In the genomic region with DNA sequence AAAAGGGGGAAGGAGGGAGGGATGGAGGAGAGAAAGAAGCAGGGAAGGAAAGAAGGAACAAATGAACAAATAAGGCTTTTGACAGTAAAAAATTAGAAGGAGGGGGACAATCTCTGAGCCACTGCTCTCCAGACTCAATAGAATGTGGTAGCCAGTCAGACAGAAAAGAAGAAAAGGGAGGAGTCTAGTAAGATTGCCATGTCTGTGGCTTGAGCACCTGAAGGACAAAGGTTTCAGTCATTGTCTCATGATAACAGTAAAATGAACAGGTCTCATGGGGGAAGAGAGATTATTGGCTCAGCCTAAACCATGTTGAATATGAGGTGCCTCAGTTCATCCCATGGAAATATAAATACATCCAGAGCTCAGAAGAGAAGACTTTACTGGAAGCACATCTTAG, we compare ENCODE assay signal across 17 cellular contexts. TPM values are rescaled to one million over a fixed set of nuclear protein-coding genes. Genes with fewer than 3 reads are reported as not detected.
DNase-seq lines count a peak whose midpoint lies in the region; ATAC-seq and TF ChIP-seq lines count a peak whose summit lies in the region.
"Had no signal": no experiment of that assay in that cellular context is flagged by ENCODE, and none has a peak within 500 bp of the region (broad histone marks: within the 10 kb centered on the region; RNA-seq: fewer than 3 reads in every experiment).

No MANE protein-coding gene starts in this region.

- peaks cover 7% of the 10 kb centered on the region for H3K4me1 ChIP-seq in mucosa of descending colon (ENCODE audit: low read depth)
- H3K4me1 ChIP-seq: upper lobe of right lung had no signal

- H3K27ac Mint-ChIP-seq in stimulated activated effector memory CD8-positive, alpha-beta T cell treated with anti-CD3 and anti-CD28 coated beads, Interleukin-12 subunit alpha, Interleukin-12 subunit beta, amount 100 ng/mL, for 72 hours: no peak overlapping the region
- H3K27ac Mint-ChIP-seq: activated CD8-positive, alpha-beta memory T cell treated with anti-CD3 and anti-CD28 coated beads, Interleukin-2, amount 10 ng/mL, durations not matched to agents 7 days and 5 days; dendritic cell treated with granulocyte-macrophage colony-stimulating factor and Interleukin-4, amounts not matched to agents 40 ng/mL and 50 ng/mL, for 4 days had no signal

- no peak overlapping the region for H3K4me3 Mint-ChIP-seq in stimulated activated effector memory CD8-positive, alpha-beta T cell treated with anti-CD3 and anti-CD28 coated beads, Interleukin-12 subunit alpha, Interleukin-12 subunit beta, amount 100 ng/mL, for 72 hours
- H3K4me3 Mint-ChIP-seq: activated CD8-positive, alpha-beta memory T cell treated with anti-CD3 and anti-CD28 coated beads, Interleukin-2, amount 10 ng/mL, durations not matched to agents 7 days and 5 days; dendritic cell treated with granulocyte-macrophage colony-stimulating factor and Interleukin-4, amounts not matched to agents 40 ng/mL and 50 ng/mL, for 4 days had no signal

- no peaks in the 10 kb centered on the region for H3K9me3 Mint-ChIP-seq in stimulated activated effector memory CD8-positive, alpha-beta T cell treated with anti-CD3 and anti-CD28 coated beads, Interleukin-12 subunit alpha, Interleukin-12 subunit beta, amount 100 ng/mL, for 72 hours
- H3K9me3 Mint-ChIP-seq: dendritic cell treated with granulocyte-macrophage colony-stimulating factor and Interleukin-4, amounts not matched to agents 40 ng/mL and 50 ng/mL, for 4 days had no signal

- ATAC-seq in GM19025 (IDR thresholded peaks at IDR 0.05; ENCODE audit: low read depth, unreplicated experiment): peak; percentile 43
- ATAC-seq in GM21723 (IDR thresholded peaks at IDR 0.05; ENCODE audit: unreplicated experiment): peak; percentile 75
- ATAC-seq in HG03045 (IDR thresholded peaks at IDR 0.05; ENCODE audit: unreplicated experiment): peak; percentile 59
- peak; percentile 31 for ATAC-seq in mucosa of descending colon
- no peak for ATAC-seq in stimulated activated effector memory CD8-positive, alpha-beta T cell treated with anti-CD3 and anti-CD28 coated beads, Interleukin-12 subunit alpha, Interleukin-12 subunit beta, amount 100 ng/mL, for 72 hours
- ATAC-seq: activated CD8-positive, alpha-beta memory T cell treated with anti-CD3 and anti-CD28 coated beads, Interleukin-2, amount 10 ng/mL, durations not matched to agents 7 days and 5 days; upper lobe of right lung had no signal

- no peak for TF ChIP-seq CTCF in mucosa of descending colon (IDR thresholded peaks at IDR 0.05)

- H3K4me1 Mint-ChIP-seq in stimulated activated effector memory CD8-positive, alpha-beta T cell treated with anti-CD3 and anti-CD28 coated beads, Interleukin-12 subunit alpha, Interleukin-12 subunit beta, amount 100 ng/mL, for 72 hours: no peaks in the 10 kb centered on the region

- no peaks in the 10 kb centered on the region for H3K9me3 ChIP-seq in mucosa of descending colon
- H3K9me3 ChIP-seq: upper lobe of right lung had no signal

- no peaks in the 10 kb centered on the region for H3K36me3 ChIP-seq in mucosa of descending colon (ENCODE audit: low read depth)
- H3K36me3 ChIP-seq: upper lobe of right lung had no signal

- H3K36me3 Mint-ChIP-seq in stimulated activated effector memory CD8-positive, alpha-beta T cell treated with anti-CD3 and anti-CD28 coated beads, Interleukin-12 subunit alpha, Interleukin-12 subunit beta, amount 100 ng/mL, for 72 hours: no peaks in the 10 kb centered on the region
- H3K36me3 Mint-ChIP-seq: activated CD8-positive, alpha-beta memory T cell treated with anti-CD3 and anti-CD28 coated beads, Interleukin-2, amount 10 ng/mL, durations not matched to agents 7 days and 5 days had no signal

- H3K4me3 ChIP-seq in mucosa of descending colon: no peak overlapping the region
- H3K4me3 ChIP-seq: upper lobe of right lung had no signal

- DNase-seq in mucosa of descending colon (no peak), EL (no peak)
- DNase-seq in activated CD8-positive, alpha-beta memory T cell treated with anti-CD3 and anti-CD28 coated beads, Interleukin-2, amount 50 U/mL, for 48 hours: no peak
- DNase-seq in stimulated activated effector memory CD8-positive, alpha-beta T cell treated with anti-CD3 and anti-CD28 coated beads, Interleukin-12 subunit alpha, Interleukin-12 subunit beta, amount 100 ng/mL, for 72 hours (ENCODE audit: low spot score in 2 of 2): no peak
- DNase-seq: activated CD8-positive, alpha-beta memory T cell treated with anti-CD3 and anti-CD28 coated beads, Interleukin-2, amount 10 ng/mL, durations not matched to agents 7 days and 5 days; activated naive CD4-positive, alpha-beta T cell treated with Interleukin-2 at 50 U/mL for 16 hours; DMS79; glutamatergic neuron; NCI-H187; NCI-H69; occipital lobe; stimulated activated naive CD4-positive, alpha-beta T cell; upper lobe of right lung had no signal

- intact Hi-C loops in mucosa of descending colon (cut with DNase I, micrococcal nuclease): no loop called here

RNA-seq across cellular contexts. Expression of gene PTP4A1, which starts 14.0 kb away (rescaled TPM):
- 100 to 1,000 TPM; 112 to 177 (median 147) TPM for total RNA-seq in mucosa of descending colon
